27 cellular contexts compared by ENCODE assay signal in the genomic region with DNA sequence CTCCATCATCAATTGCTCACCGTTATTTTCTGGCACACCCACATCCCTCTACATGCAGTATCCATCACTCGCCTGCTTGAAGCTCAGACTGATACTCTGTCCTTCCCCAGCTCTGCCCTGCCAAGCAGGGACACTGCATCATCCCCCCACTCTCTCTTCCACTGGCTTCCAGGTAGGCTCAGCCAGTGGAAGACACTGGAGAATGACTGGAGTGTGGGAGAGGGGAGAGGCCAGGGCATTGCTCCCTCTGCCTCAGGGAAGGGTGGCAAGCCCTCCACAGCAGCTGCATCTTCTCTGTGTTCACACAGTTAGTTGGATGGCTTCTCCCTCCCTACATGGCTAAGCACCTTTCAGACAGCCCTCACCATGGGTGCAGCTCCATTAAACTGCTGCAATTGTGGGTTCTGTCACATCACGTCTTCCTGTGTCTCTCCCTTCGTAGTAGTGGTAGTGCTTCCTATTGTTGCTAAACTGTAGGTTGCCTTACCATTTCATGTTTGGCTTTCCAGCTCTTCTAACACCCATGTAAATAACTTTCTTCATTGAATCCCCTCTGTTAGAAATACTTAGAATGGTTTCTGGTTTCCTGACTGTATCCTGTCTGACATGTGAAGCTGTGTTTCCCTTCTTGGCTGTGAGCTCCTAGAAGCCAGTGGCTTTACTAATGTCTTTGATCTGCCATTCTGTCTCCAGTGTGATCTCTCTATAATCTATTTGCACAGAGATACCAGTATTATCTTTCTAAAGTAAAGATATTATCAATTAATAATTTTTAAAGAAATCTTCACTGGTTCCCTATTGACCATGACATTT.
"Had no signal": no experiment of that assay in that cellular context is flagged by ENCODE, and none has a peak within 500 bp of the region (broad histone marks: within the 10 kb centered on the region; RNA-seq: fewer than 3 reads in every experiment).

No MANE protein-coding gene starts in this region.

- H3K4me1 ChIP-seq: ascending aorta, gastrocnemius medialis, left ventricle myocardium inferior, tibial nerve had no signal

- H3K9me3 Mint-ChIP-seq: activated naive CD4-positive, alpha-beta T cell treated with anti-CD3 and anti-CD28 coated beads, Interleukin-2, amount 50 U/mL, for 24 hours; activated T-cell treated with anti-CD3 and anti-CD28 coated beads, Interleukin-2, amount 50 U/mL, for 24 hours had no signal

- H3K27ac ChIP-seq: ascending aorta, coronary artery, dorsolateral prefrontal cortex, gastrocnemius medialis, left ventricle myocardium inferior, ovary, skin epidermis, tibial nerve had no signal

- DNase-seq: activated CD4-positive, alpha-beta T cell treated with anti-CD3 and anti-CD28 coated beads, Interleukin-2, amount 50 U/mL, for 4 hours; activated CD4-positive, CD25-positive, alpha-beta regulatory T cell treated with anti-CD3 and anti-CD28 coated beads, Interleukin-2, amount 50 U/mL, for 72 hours; activated CD8-positive, alpha-beta memory T cell treated with anti-CD3 and anti-CD28 coated beads, Interleukin-2, amount 50 U/mL, for 48 hours; activated gamma-delta T cell; activated T-cell treated with anti-CD3 and anti-CD28 coated beads, Interleukin-2, amount 50 U/mL, for 24 hours; dorsolateral prefrontal cortex; effector memory CD8-positive, alpha-beta T cell; erythroblast; gastrocnemius medialis; glutamatergic neuron; islet precursor cell; left ventricle myocardium inferior; mucosa of descending colon; ovary; stimulated activated CD4-positive, alpha-beta T cell treated with anti-CD3 and anti-CD28 coated beads, Interleukin-12 subunit alpha, Interleukin-12 subunit beta, amount 100 ng/mL, for 4 hours; stimulated activated CD4-positive, alpha-beta T cell treated with anti-CD3 and anti-CD28 coated beads, Interleukin-4, amount 100 ng/mL, for 1 hour; T-helper 2 cell had no signal

- H3K4me3 ChIP-seq: ascending aorta, coronary artery, dorsolateral prefrontal cortex, gastrocnemius medialis, left ventricle myocardium inferior, lung, mucosa of descending colon, ovary, skin epidermis, tibial nerve had no signal

- H3K36me3 ChIP-seq: ascending aorta, gastrocnemius medialis, left ventricle myocardium inferior, ovary, tibial nerve had no signal

- H3K4me3 Mint-ChIP-seq: activated naive CD4-positive, alpha-beta T cell treated with anti-CD3 and anti-CD28 coated beads, Interleukin-2, amount 50 U/mL, for 24 hours; activated T-cell treated with anti-CD3 and anti-CD28 coated beads, Interleukin-2, amount 50 U/mL, for 24 hours; brain; effector memory CD8-positive, alpha-beta T cell; nephron had no signal

- H3K36me3 Mint-ChIP-seq: activated naive CD4-positive, alpha-beta T cell treated with anti-CD3 and anti-CD28 coated beads, Interleukin-2, amount 50 U/mL, for 24 hours; brain had no signal

- ATAC-seq: effector memory CD8-positive, alpha-beta T cell; gastrocnemius medialis; mucosa of descending colon; sciatic nerve had no signal

- H3K9me3 ChIP-seq: ascending aorta, gastrocnemius medialis, left ventricle myocardium inferior, mucosa of descending colon, ovary, tibial nerve had no signal

- H3K4me1 Mint-ChIP-seq: activated naive CD4-positive, alpha-beta T cell treated with anti-CD3 and anti-CD28 coated beads, Interleukin-2, amount 50 U/mL, for 24 hours had no signal

- H3K27me3 Mint-ChIP-seq: activated naive CD4-positive, alpha-beta T cell treated with anti-CD3 and anti-CD28 coated beads, Interleukin-2, amount 50 U/mL, for 24 hours; activated T-cell treated with anti-CD3 and anti-CD28 coated beads, Interleukin-2, amount 50 U/mL, for 24 hours; brain; effector memory CD8-positive, alpha-beta T cell; progenitor cell of endocrine pancreas had no signal

- H3K27ac Mint-ChIP-seq: activated naive CD4-positive, alpha-beta T cell treated with anti-CD3 and anti-CD28 coated beads, Interleukin-2, amount 50 U/mL, for 24 hours; activated T-cell treated with anti-CD3 and anti-CD28 coated beads, Interleukin-2, amount 50 U/mL, for 24 hours; effector memory CD8-positive, alpha-beta T cell; nephron; progenitor cell of endocrine pancreas had no signal

- H3K27me3 ChIP-seq: ascending aorta, dorsolateral prefrontal cortex, gastrocnemius medialis, ovary, tibial nerve had no signal
